ENCODE assay signal across 10 cellular contexts in the genomic region with DNA sequence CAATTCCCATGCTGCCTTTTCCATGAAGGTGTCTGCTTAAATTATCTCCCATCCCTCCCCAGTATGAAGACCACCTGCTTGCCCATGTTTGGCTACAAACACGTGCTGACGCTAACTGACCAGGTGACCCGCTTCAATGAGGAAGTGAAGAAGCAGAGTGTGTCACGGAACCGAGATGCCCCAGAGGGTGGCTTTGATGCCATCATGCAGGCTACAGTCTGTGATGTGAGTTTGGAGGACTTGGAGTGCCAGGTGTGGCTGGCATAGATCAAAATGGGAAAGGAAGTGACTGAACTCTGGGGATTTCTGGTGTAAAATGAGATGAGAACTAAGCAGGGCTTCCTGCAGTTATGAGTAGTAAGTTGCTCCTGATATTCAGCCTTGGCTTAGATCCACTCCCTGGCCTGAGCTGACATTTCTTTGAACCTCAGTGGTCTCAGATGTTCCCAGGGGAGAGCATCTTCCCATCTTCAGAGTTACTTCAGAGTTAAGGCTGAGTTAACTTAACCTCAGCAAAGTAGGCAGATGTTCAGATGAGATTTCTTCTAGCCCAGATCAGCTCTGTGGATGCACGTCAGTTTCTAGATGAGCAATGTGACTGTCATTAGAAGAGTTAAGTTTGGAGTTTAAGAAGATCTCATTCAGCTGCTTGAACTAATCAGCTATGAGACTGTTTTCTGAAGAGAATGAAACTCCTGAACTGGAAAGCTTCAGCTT. TPM values are rescaled to one million over a fixed set of nuclear protein-coding genes. Genes with fewer than 3 reads are reported as not detected.
DNase-seq lines count a peak whose midpoint lies in the region; ATAC-seq and TF ChIP-seq lines count a peak whose summit lies in the region.
"Had no signal": no experiment of that assay in that cellular context is flagged by ENCODE, and none has a peak within 500 bp of the region (broad histone marks: within the 10 kb centered on the region; RNA-seq: fewer than 3 reads in every experiment).

No MANE protein-coding gene starts in this region.

- no peaks in the 10 kb centered on the region for H3K9me3 Mint-ChIP-seq in CD4-positive, alpha-beta memory T cell
- H3K9me3 Mint-ChIP-seq: activated naive CD4-positive, alpha-beta T cell treated with anti-CD3 and anti-CD28 coated beads, Interleukin-2, amount 50 U/mL, for 24 hours; T-helper 1 cell treated with Interleukin-12 subunit alpha and Interleukin-12 subunit beta and Interleukin-4 antibody, amounts not matched to agents 30 μg/mL and 1 μg/mL, for 36 hours had no signal

- H3K9me3 ChIP-seq in parathyroid adenoma (ENCODE audit: control insufficient read depth, low read length): no peaks in the 10 kb centered on the region
- H3K9me3 ChIP-seq in CD4-positive, alpha-beta memory T cell (ENCODE audit: control insufficient read depth in 1 of 2, low read length in 2 of 2): no peaks in the 10 kb centered on the region

- H2AFZ ChIP-seq in parathyroid adenoma: peak overlapping the region; percentile 16

- H3K27ac ChIP-seq in parathyroid adenoma: peak overlapping the region; percentile 1
- H3K27ac ChIP-seq in CD4-positive, alpha-beta memory T cell (ENCODE audit: low read depth, low read length): no peak overlapping the region

- ATAC-seq in GM18907 (IDR thresholded peaks at IDR 0.05; ENCODE audit: unreplicated experiment) (peak; percentile 67), GM21786 (IDR thresholded peaks at IDR 0.05; ENCODE audit: unreplicated experiment) (peak; percentile 65), HG03558 (IDR thresholded peaks at IDR 0.05; ENCODE audit: extremely low read depth, unreplicated experiment) (peak; percentile 43)

- H3K27ac Mint-ChIP-seq in CD4-positive, alpha-beta memory T cell: no peak overlapping the region
- H3K27ac Mint-ChIP-seq: activated naive CD4-positive, alpha-beta T cell treated with anti-CD3 and anti-CD28 coated beads, Interleukin-2, amount 50 U/mL, for 24 hours; T-helper 1 cell treated with Interleukin-12 subunit alpha and Interleukin-12 subunit beta and Interleukin-4 antibody, amounts not matched to agents 30 μg/mL and 1 μg/mL, for 36 hours had no signal

- TF ChIP-seq CTCF in parathyroid adenoma (IDR thresholded peaks at IDR 0.05): no peak

- POLR2A ChIA-PET in CD4-positive, alpha-beta memory T cell (lab: Charles Lee; ENCODE audit: partially characterized antibody): no interaction called here

- DNase-seq in GF-D8 (lab: John Stamatoyannopoulos, UW) (no peak), NCI-H226 (no peak)
- no peak for DNase-seq in CD4-positive, alpha-beta memory T cell
- DNase-seq: NCI-H1436 had no signal

- H3K9ac ChIP-seq in parathyroid adenoma: no peak overlapping the region

- H3K27me3 ChIP-seq in parathyroid adenoma (ENCODE audit: control insufficient read depth, insufficient read depth, low read length): no peaks in the 10 kb centered on the region
- no peaks in the 10 kb centered on the region for H3K27me3 ChIP-seq in CD4-positive, alpha-beta memory T cell (ENCODE audit: insufficient read depth, low read length)

- no peaks in the 10 kb centered on the region for H3K79me2 ChIP-seq in parathyroid adenoma

- H3K27me3 Mint-ChIP-seq in CD4-positive, alpha-beta memory T cell: peaks cover 0 to 4% of the 10 kb centered on the region in 2 donors

- H3K36me3 Mint-ChIP-seq in CD4-positive, alpha-beta memory T cell: no peaks in the 10 kb centered on the region
- H3K36me3 Mint-ChIP-seq: activated naive CD4-positive, alpha-beta T cell treated with anti-CD3 and anti-CD28 coated beads, Interleukin-2, amount 50 U/mL, for 24 hours had no signal

- no peak overlapping the region for H3K4me3 ChIP-seq in parathyroid adenoma (ENCODE audit: low read depth, low read length)
- H3K4me3 ChIP-seq in CD4-positive, alpha-beta memory T cell (ENCODE audit: low read length in 2 of 2): no peak overlapping the region

- no peaks in the 10 kb centered on the region for H3K36me3 ChIP-seq in parathyroid adenoma (ENCODE audit: control insufficient read depth, insufficient read depth, low read length)
- H3K36me3 ChIP-seq in CD4-positive, alpha-beta memory T cell (ENCODE audit: insufficient read depth, low read length): no peaks in the 10 kb centered on the region

- CTCF ChIA-PET in CD4-positive, alpha-beta memory T cell (lab: Charles Lee; ENCODE audit: partially characterized antibody): no interaction called here

- intact Hi-C loops in CD4-positive, alpha-beta memory T cell (cut with micrococcal nuclease): no loop called here

- peak overlapping the region; percentile 4 for H3K4me2 ChIP-seq in parathyroid adenoma (ENCODE audit: low read length)

- peaks cover 22% of the 10 kb centered on the region for H3K4me1 ChIP-seq in parathyroid adenoma
- H3K4me1 ChIP-seq in CD4-positive, alpha-beta memory T cell (ENCODE audit: insufficient read depth, low read length): no peaks in the 10 kb centered on the region

- peaks cover 0 to 2% (median 0%) of the 10 kb centered on the region in 4 donors for H3K4me1 Mint-ChIP-seq in CD4-positive, alpha-beta memory T cell
- H3K4me1 Mint-ChIP-seq: activated naive CD4-positive, alpha-beta T cell treated with anti-CD3 and anti-CD28 coated beads, Interleukin-2, amount 50 U/mL, for 24 hours had no signal

- H3K4me3 Mint-ChIP-seq in CD4-positive, alpha-beta memory T cell: no peak overlapping the region
- H3K4me3 Mint-ChIP-seq: activated naive CD4-positive, alpha-beta T cell treated with anti-CD3 and anti-CD28 coated beads, Interleukin-2, amount 50 U/mL, for 24 hours; T-helper 1 cell treated with Interleukin-12 subunit alpha and Interleukin-12 subunit beta and Interleukin-4 antibody, amounts not matched to agents 30 μg/mL and 1 μg/mL, for 36 hours had no signal

RNA-seq across cellular contexts. Expression of a gene that starts 32.7 kb away (rescaled TPM):
- not detected for total RNA-seq in CD4-positive, alpha-beta memory T cell
- not detected for polyA plus RNA-seq in CD4-positive, alpha-beta memory T cell

RNA-seq across cellular contexts. Expression of a gene that starts 37.4 kb away (rescaled TPM):
- 10 to 100 TPM; 18.7 to 22.3 TPM for total RNA-seq in CD4-positive, alpha-beta memory T cell
- polyA plus RNA-seq in CD4-positive, alpha-beta memory T cell: 1 to 10 TPM in 1 of 2 donors, under 1 TPM in 1; 0.68 to 3.5 TPM
